In the genomic region with DNA sequence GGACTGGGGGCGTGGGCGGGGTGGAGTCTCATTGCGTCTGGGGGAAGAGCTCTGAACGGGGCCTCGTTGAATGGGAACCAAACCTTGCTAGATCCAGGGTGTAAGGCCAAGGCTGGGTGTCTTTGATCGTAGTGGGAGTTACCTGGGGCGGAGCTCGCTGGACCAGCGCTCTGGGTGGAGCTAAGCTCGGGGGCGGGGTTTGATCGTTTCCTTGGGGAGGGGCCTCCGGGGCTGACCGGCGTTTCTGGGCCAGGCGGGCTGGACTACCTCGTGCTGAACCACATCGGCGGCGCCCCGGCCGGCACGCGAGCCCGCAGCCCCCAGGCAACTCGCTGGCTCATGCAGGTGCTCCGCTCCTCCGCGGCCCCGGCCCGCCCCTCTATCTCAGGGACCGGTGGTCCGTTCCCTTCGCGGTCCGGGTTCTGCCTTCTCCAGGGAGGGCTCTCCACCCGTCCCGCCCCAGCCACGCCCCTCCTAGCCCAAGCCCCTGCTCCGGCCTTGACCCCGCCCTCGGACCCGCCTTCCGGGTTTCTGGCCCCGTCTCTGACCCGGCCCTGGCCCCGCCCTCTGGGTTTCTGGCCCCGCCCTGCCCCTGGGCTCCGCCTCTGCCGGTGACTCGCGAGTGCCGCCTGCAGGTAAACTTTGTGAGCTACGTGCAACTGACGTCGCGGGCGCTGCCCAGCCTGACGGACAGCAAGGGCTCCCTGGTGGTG, we compare ENCODE assay signal across 1 cellular context.
TF ChIP-seq lines count a peak whose summit lies in the region.

No MANE protein-coding gene starts in this region.

TF ChIP-seq in GM12878, 131 proteins besides CTCF, POLR2A, EP300 and RAD21 (continues in another document):
- TF ChIP-seq, protein P1, sequence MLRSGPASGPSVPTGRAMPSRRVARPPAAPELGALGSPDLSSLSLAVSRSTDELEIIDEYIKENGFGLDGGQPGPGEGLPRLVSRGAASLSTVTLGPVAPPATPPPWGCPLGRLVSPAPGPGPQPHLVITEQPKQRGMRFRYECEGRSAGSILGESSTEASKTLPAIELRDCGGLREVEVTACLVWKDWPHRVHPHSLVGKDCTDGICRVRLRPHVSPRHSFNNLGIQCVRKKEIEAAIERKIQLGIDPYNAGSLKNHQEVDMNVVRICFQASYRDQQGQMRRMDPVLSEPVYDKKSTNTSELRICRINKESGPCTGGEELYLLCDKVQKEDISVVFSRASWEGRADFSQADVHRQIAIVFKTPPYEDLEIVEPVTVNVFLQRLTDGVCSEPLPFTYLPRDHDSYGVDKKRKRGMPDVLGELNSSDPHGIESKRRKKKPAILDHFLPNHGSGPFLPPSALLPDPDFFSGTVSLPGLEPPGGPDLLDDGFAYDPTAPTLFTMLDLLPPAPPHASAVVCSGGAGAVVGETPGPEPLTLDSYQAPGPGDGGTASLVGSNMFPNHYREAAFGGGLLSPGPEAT (IDR thresholded peaks at IDR 0.05; ENCODE audit: low read depth), result peak; percentile 42; the same call in 1 of the 2 replicates
- TF ChIP-seq STAT1 (conservative IDR thresholded peaks at IDR 0.05) (no peak), CHD2 (IDR thresholded peaks at IDR 0.05; ENCODE audit: borderline replicate concordance, low read depth, low read length) (no peak), SUPT20H (IDR thresholded peaks at IDR 0.05; ENCODE audit: borderline replicate concordance, control insufficient read depth, low read depth, low read length) (no peak), HCFC1 (IDR thresholded peaks at IDR 0.05; ENCODE audit: low read length) (no peak; the same call in 1 of the 2 replicates), CREM (IDR thresholded peaks at IDR 0.05; ENCODE audit: low read depth) (peak; percentile 95), SMC3 (IDR thresholded peaks at IDR 0.05; ENCODE audit: borderline replicate concordance, low read length) (no peak), CEBPZ (IDR thresholded peaks at IDR 0.05; ENCODE audit: low read depth, low read length) (no peak), HDAC2 (IDR thresholded peaks at IDR 0.05) (no peak), ATF7 (IDR thresholded peaks at IDR 0.05; ENCODE audit: low read depth) (no peak), CBX5 (IDR thresholded peaks at IDR 0.05; ENCODE audit: low read depth) (no peak), GATAD2B (conservative IDR thresholded peaks at IDR 0.05; ENCODE audit: low read depth) (no peak), FOXK2 (IDR thresholded peaks at IDR 0.05) (no peak), SMAD5 (IDR thresholded peaks at IDR 0.05; ENCODE audit: low read depth) (no peak), GABPA (IDR thresholded peaks at IDR 0.05; ENCODE audit: low read depth) (no peak), SMARCA5 (IDR thresholded peaks at IDR 0.05) (no peak), CUX1 (IDR thresholded peaks at IDR 0.05; ENCODE audit: insufficient replicate concordance, low read depth, low read length) (no peak), SRF (IDR thresholded peaks at IDR 0.05; ENCODE audit: low read depth in 2 of 2, low read length in 2 of 2) (no peak), SP1 (IDR thresholded peaks at IDR 0.05; ENCODE audit: low read depth, low read length) (peak; percentile 75), NRF1 (conservative IDR thresholded peaks at IDR 0.05; ENCODE audit: low read depth, low read length) (no peak), JUNB (IDR thresholded peaks at IDR 0.05) (no peak), MTA2 (IDR thresholded peaks at IDR 0.05; ENCODE audit: low read depth) (no peak), NFIC (IDR thresholded peaks at IDR 0.05; ENCODE audit: low read depth, low read length) (no peak), POLR2AphosphoS5 (IDR thresholded peaks at IDR 0.05; ENCODE audit: low read length) (no peak), SMAD1 (IDR thresholded peaks at IDR 0.05; ENCODE audit: low read depth, partially characterized antibody) (no peak), ZNF384 (IDR thresholded peaks at IDR 0.05; ENCODE audit: borderline replicate concordance, low read depth, low read length) (no peak), ZNF592 (IDR thresholded peaks at IDR 0.05) (no peak), PBX3 (IDR thresholded peaks at IDR 0.05; ENCODE audit: insufficient replicate concordance, low read depth, low read length) (peak; percentile 49), TBL1XR1 (IDR thresholded peaks at IDR 0.05; ENCODE audit: low read depth, low read length) (no peak), BMI1 (IDR thresholded peaks at IDR 0.05; ENCODE audit: borderline replicate concordance) (no peak), BRCA1 (IDR thresholded peaks at IDR 0.05; ENCODE audit: low read depth, low read length) (no peak), ETV6 (conservative IDR thresholded peaks at IDR 0.05 in 1 of 2, IDR thresholded peaks at IDR 0.05 in 1 of 2; ENCODE audit: borderline replicate concordance in 1 of 2, low read depth in 1 of 2) (no peak), CHD4 (IDR thresholded peaks at IDR 0.05) (no peak), TAF1 (IDR thresholded peaks at IDR 0.05; ENCODE audit: borderline replicate concordance, low read depth, low read length) (no peak), TCF12 (IDR thresholded peaks at IDR 0.05; ENCODE audit: low read depth, low read length) (no peak), RAD51 (IDR thresholded peaks at IDR 0.05) (no peak), KLF5 (IDR thresholded peaks at IDR 0.05; ENCODE audit: partially characterized antibody) (no peak)
- TF ChIP-seq, protein P2, sequence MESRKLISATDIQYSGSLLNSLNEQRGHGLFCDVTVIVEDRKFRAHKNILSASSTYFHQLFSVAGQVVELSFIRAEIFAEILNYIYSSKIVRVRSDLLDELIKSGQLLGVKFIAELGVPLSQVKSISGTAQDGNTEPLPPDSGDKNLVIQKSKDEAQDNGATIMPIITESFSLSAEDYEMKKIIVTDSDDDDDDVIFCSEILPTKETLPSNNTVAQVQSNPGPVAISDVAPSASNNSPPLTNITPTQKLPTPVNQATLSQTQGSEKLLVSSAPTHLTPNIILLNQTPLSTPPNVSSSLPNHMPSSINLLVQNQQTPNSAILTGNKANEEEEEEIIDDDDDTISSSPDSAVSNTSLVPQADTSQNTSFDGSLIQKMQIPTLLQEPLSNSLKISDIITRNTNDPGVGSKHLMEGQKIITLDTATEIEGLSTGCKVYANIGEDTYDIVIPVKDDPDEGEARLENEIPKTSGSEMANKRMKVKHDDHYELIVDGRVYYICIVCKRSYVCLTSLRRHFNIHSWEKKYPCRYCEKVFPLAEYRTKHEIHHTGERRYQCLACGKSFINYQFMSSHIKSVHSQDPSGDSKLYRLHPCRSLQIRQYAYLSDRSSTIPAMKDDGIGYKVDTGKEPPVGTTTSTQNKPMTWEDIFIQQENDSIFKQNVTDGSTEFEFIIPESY (IDR thresholded peaks at IDR 0.05), result no peak
- TF ChIP-seq, protein P3, sequence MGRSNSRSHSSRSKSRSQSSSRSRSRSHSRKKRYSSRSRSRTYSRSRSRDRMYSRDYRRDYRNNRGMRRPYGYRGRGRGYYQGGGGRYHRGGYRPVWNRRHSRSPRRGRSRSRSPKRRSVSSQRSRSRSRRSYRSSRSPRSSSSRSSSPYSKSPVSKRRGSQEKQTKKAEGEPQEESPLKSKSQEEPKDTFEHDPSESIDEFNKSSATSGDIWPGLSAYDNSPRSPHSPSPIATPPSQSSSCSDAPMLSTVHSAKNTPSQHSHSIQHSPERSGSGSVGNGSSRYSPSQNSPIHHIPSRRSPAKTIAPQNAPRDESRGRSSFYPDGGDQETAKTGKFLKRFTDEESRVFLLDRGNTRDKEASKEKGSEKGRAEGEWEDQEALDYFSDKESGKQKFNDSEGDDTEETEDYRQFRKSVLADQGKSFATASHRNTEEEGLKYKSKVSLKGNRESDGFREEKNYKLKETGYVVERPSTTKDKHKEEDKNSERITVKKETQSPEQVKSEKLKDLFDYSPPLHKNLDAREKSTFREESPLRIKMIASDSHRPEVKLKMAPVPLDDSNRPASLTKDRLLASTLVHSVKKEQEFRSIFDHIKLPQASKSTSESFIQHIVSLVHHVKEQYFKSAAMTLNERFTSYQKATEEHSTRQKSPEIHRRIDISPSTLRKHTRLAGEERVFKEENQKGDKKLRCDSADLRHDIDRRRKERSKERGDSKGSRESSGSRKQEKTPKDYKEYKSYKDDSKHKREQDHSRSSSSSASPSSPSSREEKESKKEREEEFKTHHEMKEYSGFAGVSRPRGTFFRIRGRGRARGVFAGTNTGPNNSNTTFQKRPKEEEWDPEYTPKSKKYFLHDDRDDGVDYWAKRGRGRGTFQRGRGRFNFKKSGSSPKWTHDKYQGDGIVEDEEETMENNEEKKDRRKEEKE (IDR thresholded peaks at IDR 0.05), result no peak
